In the genomic region with DNA sequence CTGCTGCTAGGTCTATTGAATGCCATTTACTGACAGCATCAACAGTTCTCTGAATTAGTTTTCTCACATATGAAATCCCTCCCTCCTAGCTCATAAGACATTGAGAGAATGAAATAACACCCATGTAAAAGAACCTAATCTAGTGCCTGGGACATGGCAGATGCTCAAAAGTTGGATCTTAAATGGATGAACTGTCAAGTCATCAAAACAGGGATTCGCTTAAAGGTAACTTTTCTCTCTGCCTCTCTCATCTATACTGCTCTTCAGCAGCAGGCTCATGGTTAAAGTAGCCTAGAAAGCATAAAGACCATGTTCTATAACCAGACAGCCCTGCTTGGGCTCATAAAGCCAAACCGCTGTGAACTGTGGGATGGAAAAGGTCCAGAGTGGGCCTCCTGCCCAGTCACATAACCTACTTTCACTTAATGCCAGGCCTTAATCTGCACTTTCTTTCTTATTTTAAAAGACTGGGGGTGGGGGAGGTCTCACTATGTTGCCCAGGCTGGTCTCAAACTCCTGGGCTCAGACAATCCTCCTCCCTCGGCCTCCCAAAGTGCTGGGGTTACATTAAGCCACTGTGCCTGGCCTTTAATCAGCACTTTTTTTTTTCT, we compare ENCODE assay signal across 11 cellular contexts. TPM values are rescaled to one million over a fixed set of nuclear protein-coding genes. Genes with fewer than 3 reads are reported as not detected.
DNase-seq lines count a peak whose midpoint lies in the region; ATAC-seq, FAIRE-seq and TF ChIP-seq lines count a peak whose summit lies in the region.
"Had no signal": no experiment of that assay in that cellular context is flagged by ENCODE, and none has a peak within 500 bp of the region (broad histone marks: within the 10 kb centered on the region; RNA-seq: fewer than 3 reads in every experiment).

No MANE protein-coding gene starts in this region.

- H3K36me3 ChIP-seq in rectal smooth muscle tissue (ENCODE audit: control insufficient read depth, insufficient read depth, low read length) (no peaks in the 10 kb centered on the region), mesendoderm (ENCODE audit: control insufficient read depth, insufficient read depth, low read length) (no peaks in the 10 kb centered on the region)

- H3K4me1 ChIP-seq in rectal smooth muscle tissue (ENCODE audit: control insufficient read depth, insufficient read depth, low read length) (peaks cover 35% of the 10 kb centered on the region), mesendoderm (ENCODE audit: control insufficient read depth, low read depth, low read length) (peaks cover 9% of the 10 kb centered on the region)

- no peak overlapping the region for H3K4me2 ChIP-seq in mesendoderm (ENCODE audit: low read length)

- peak overlapping the region; percentile 68 for H3K27ac Mint-ChIP-seq in WTC11

- H4K8ac ChIP-seq in mesendoderm (ENCODE audit: low read depth, low read length), result no peak overlapping the region

- H3K4me3 ChIP-seq in fibroblast of pulmonary artery (replicated peaks; ENCODE audit: low read depth, low read length) (no peak overlapping the region), rectal smooth muscle tissue (ENCODE audit: low read length) (no peak overlapping the region), mesendoderm (ENCODE audit: low read length) (no peak overlapping the region)

- TF ChIP-seq POLR2A in H54 (IDR thresholded peaks at IDR 0.05; ENCODE audit: low read depth, low read length), result no peak

- no peak overlapping the region for H3K18ac ChIP-seq in mesendoderm (ENCODE audit: low read length)

- DNase-seq in H54 (ENCODE audit: insufficient read length, low spot score), result no peak
- DNase-seq in WTC11 (ENCODE audit: low spot score), result no peak
- peak; percentile 25 for DNase-seq in fibroblast of pulmonary artery (ENCODE audit: low read depth)
- DNase-seq in DMS153 treated with DMSO at 0.1 percent for 48 hours (lab: John Stamatoyannopoulos, UW; ENCODE audit: unreplicated experiment), result no peak
- DNase-seq in mesendoderm, result no peak
- no peak for DNase-seq in NCI-H2196 treated with DMSO at 0.1 percent for 48 hours (lab: John Stamatoyannopoulos, UW; ENCODE audit: unreplicated experiment)
- DNase-seq: GDM1, left colon, NCI-H1417 treated with DMSO at 0.1 percent for 48 hours had no signal

- peaks cover 60% of the 10 kb centered on the region for H3K79me2 ChIP-seq in mesendoderm (ENCODE audit: control insufficient read depth, insufficient read depth, low read length)

- H3K27me3 ChIP-seq in rectal smooth muscle tissue (ENCODE audit: control insufficient read depth, insufficient read depth, low read length) (no peaks in the 10 kb centered on the region), mesendoderm (ENCODE audit: insufficient read depth, low read length, poor library complexity) (no peaks in the 10 kb centered on the region)

- no peak for ATAC-seq in WTC11
- ATAC-seq: left colon had no signal

- no peak overlapping the region for H3K56ac ChIP-seq in mesendoderm (ENCODE audit: low read length)

- H3K4me1 Mint-ChIP-seq in WTC11, result peaks cover 70% of the 10 kb centered on the region

- POLR2A ChIA-PET in WTC11 (lab: Charles Lee), result no interaction called here

- H3K79me1 ChIP-seq in mesendoderm (ENCODE audit: low read length), result peaks cover 13% of the 10 kb centered on the region

- H4K5ac ChIP-seq in mesendoderm (ENCODE audit: low read length), result no peak overlapping the region

- H3K4me3 Mint-ChIP-seq in WTC11, result no peak overlapping the region

- H2BK15ac ChIP-seq in mesendoderm (replicated peaks; ENCODE audit: low read depth), result no peak overlapping the region

- H3K9me3 Mint-ChIP-seq in WTC11, result no peaks in the 10 kb centered on the region

- peak; percentile 45 for FAIRE-seq in H54 (lab: Jason Lieb, UNC)

- peak overlapping the region; percentile 33 for H3K27ac ChIP-seq in rectal smooth muscle tissue (ENCODE audit: low read depth, low read length)
- H3K27ac ChIP-seq in mesendoderm (ENCODE audit: low read depth, low read length), result no peak overlapping the region

- no peak overlapping the region for H2BK120ac ChIP-seq in mesendoderm (ENCODE audit: low read depth, low read length)

- H2BK5ac ChIP-seq in mesendoderm (ENCODE audit: low read length), result no peak overlapping the region

- TF ChIP-seq CTCF in WTC11 (IDR thresholded peaks at IDR 0.05) (no peak), fibroblast of pulmonary artery (IDR thresholded peaks at IDR 0.05; ENCODE audit: low read length, missing control alignments) (no peak)

- H3K27me3 Mint-ChIP-seq in WTC11 (ENCODE audit: low read depth), result no peaks in the 10 kb centered on the region

- H3K9ac ChIP-seq in rectal smooth muscle tissue (ENCODE audit: low read length) (no peak overlapping the region), mesendoderm (ENCODE audit: low read length) (no peak overlapping the region)

- no peak overlapping the region for H3K23ac ChIP-seq in mesendoderm (ENCODE audit: low read length)

- WGBS in mesendoderm (ENCODE audit: extremely low coverage, insufficient coverage, low lambda C conversion rate), result no CpG with 5 or more reads among the region's 3 CpGs

- no peak overlapping the region for H3K4ac ChIP-seq in mesendoderm (ENCODE audit: low read depth, low read length)

- CTCF ChIA-PET in WTC11 (lab: Charles Lee), result no interaction called here

- peaks cover 13% of the 10 kb centered on the region for H3K36me3 Mint-ChIP-seq in WTC11

- H2AK5ac ChIP-seq in mesendoderm (ENCODE audit: low read length), result no peak overlapping the region

TF ChIP-seq in WTC11, 78 proteins besides CTCF, POLR2A, EP300 and RAD21 (continues in another document):
- TF ChIP-seq JAZF1 (CRISPR knock-in tag; IDR thresholded peaks at IDR 0.05), result no peak
- TF ChIP-seq, protein P1, sequence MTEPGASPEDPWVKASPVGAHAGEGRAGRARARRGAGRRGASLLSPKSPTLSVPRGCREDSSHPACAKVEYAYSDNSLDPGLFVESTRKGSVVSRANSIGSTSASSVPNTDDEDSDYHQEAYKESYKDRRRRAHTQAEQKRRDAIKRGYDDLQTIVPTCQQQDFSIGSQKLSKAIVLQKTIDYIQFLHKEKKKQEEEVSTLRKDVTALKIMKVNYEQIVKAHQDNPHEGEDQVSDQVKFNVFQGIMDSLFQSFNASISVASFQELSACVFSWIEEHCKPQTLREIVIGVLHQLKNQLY (CRISPR knock-in tag; IDR thresholded peaks at IDR 0.05), result no peak
- no peak for TF ChIP-seq ZNF263 (CRISPR knock-in tag; IDR thresholded peaks at IDR 0.05; ENCODE audit: low read depth)
- TF ChIP-seq, protein P2, sequence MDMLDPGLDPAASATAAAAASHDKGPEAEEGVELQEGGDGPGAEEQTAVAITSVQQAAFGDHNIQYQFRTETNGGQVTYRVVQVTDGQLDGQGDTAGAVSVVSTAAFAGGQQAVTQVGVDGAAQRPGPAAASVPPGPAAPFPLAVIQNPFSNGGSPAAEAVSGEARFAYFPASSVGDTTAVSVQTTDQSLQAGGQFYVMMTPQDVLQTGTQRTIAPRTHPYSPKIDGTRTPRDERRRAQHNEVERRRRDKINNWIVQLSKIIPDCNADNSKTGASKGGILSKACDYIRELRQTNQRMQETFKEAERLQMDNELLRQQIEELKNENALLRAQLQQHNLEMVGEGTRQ (CRISPR knock-in tag; IDR thresholded peaks at IDR 0.05), result no peak
- no peak for TF ChIP-seq PRRX2 (CRISPR knock-in tag; IDR thresholded peaks at IDR 0.05)
- no peak for TF ChIP-seq ATF1 (CRISPR knock-in tag; IDR thresholded peaks at IDR 0.05)
- TF ChIP-seq, protein P3, sequence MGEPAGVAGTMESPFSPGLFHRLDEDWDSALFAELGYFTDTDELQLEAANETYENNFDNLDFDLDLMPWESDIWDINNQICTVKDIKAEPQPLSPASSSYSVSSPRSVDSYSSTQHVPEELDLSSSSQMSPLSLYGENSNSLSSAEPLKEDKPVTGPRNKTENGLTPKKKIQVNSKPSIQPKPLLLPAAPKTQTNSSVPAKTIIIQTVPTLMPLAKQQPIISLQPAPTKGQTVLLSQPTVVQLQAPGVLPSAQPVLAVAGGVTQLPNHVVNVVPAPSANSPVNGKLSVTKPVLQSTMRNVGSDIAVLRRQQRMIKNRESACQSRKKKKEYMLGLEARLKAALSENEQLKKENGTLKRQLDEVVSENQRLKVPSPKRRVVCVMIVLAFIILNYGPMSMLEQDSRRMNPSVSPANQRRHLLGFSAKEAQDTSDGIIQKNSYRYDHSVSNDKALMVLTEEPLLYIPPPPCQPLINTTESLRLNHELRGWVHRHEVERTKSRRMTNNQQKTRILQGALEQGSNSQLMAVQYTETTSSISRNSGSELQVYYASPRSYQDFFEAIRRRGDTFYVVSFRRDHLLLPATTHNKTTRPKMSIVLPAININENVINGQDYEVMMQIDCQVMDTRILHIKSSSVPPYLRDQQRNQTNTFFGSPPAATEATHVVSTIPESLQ (CRISPR knock-in tag; IDR thresholded peaks at IDR 0.05), result no peak
- TF ChIP-seq, protein P4, sequence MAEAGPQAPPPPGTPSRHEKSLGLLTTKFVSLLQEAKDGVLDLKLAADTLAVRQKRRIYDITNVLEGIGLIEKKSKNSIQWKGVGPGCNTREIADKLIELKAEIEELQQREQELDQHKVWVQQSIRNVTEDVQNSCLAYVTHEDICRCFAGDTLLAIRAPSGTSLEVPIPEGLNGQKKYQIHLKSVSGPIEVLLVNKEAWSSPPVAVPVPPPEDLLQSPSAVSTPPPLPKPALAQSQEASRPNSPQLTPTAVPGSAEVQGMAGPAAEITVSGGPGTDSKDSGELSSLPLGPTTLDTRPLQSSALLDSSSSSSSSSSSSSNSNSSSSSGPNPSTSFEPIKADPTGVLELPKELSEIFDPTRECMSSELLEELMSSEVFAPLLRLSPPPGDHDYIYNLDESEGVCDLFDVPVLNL (CRISPR knock-in tag; IDR thresholded peaks at IDR 0.05; ENCODE audit: borderline replicate concordance, low read depth), result no peak
- no peak for TF ChIP-seq CREB1 (CRISPR knock-in tag; IDR thresholded peaks at IDR 0.05)
- TF ChIP-seq, protein P5, sequence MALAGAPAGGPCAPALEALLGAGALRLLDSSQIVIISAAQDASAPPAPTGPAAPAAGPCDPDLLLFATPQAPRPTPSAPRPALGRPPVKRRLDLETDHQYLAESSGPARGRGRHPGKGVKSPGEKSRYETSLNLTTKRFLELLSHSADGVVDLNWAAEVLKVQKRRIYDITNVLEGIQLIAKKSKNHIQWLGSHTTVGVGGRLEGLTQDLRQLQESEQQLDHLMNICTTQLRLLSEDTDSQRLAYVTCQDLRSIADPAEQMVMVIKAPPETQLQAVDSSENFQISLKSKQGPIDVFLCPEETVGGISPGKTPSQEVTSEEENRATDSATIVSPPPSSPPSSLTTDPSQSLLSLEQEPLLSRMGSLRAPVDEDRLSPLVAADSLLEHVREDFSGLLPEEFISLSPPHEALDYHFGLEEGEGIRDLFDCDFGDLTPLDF (CRISPR knock-in tag; IDR thresholded peaks at IDR 0.05), result no peak
- no peak for TF ChIP-seq SMAD3 (CRISPR knock-in tag; IDR thresholded peaks at IDR 0.05; ENCODE audit: borderline replicate concordance)
- no peak for TF ChIP-seq MYBL2 (CRISPR knock-in tag; IDR thresholded peaks at IDR 0.05)

RNA-seq across cellular contexts. Expression of a gene that starts 3.7 kb away (rescaled TPM):
- total RNA-seq in WTC11 (2021), result 40.8 to 47.2 TPM (median 43.2 TPM) in 3 replicates
- polyA plus RNA-seq in mesendoderm (2013, experiment 1 of 2), result 28.2 TPM
- 27.8 TPM for polyA plus RNA-seq in mesendoderm (2013, experiment 2 of 2)

RNA-seq across cellular contexts. Expression of a gene that starts 51.0 kb away (rescaled TPM):
- 0.71 to 1.1 TPM (median 1.0 TPM) in 3 replicates for total RNA-seq in WTC11 (2021)
- 0.10 TPM for polyA plus RNA-seq in mesendoderm (2013, experiment 1 of 2)
- polyA plus RNA-seq in mesendoderm (2013, experiment 2 of 2), result 0.14 TPM
- total RNA-seq: pulmonary artery endothelial cell had no signal
